8 cellular contexts compared by ENCODE assay signal in genomic region chr5:73448451-73449136, GRCh38. TPM values are rescaled to one million over a fixed set of nuclear protein-coding genes. Genes with fewer than 3 reads are reported as not detected.
A peak's percentile ranks its signal among the peaks of the same experiment; 100 is the strongest.
DNase-seq lines count a peak whose midpoint lies in the region; ATAC-seq and TF ChIP-seq lines count a peak whose summit lies in the region.

FOXD1 (minus strand) TSS chr5:73448777; CDS start chr5:73448362, 415 bp downstream.

- peak; percentile 69 to 84 (median 76) for ATAC-seq in psoas muscle
- no peak for ATAC-seq in GM19328 (IDR thresholded peaks at IDR 0.05; ENCODE audit: unreplicated experiment)

- H2AFZ ChIP-seq in OCI-LY7 (ENCODE audit: low read length): peak within 1 kb of the TSS; percentile 63

- 0 out of 2 replicates have a peak, but pooled peaks have one; percentile 8 for TF ChIP-seq CTCF in OCI-LY7 (conservative IDR thresholded peaks at IDR 0.05; ENCODE audit: low read length)
- TF ChIP-seq CTCF in right atrium auricular region (IDR thresholded peaks at IDR 0.05): peak in 1 of 2 donors; percentile 16
- no peak for TF ChIP-seq CTCF in psoas muscle (IDR thresholded peaks at IDR 0.05)

- peak within 1 kb of the TSS; percentile 71 for H3K4me2 ChIP-seq in OCI-LY7 (ENCODE audit: low read length)

- H3K27me3 ChIP-seq in HUES64 (ENCODE audit: insufficient read depth, low read length) (peaks cover 96% of the 10 kb centered on the region), right atrium auricular region (peaks cover 70 to 74% of the 10 kb centered on the region in 2 donors), psoas muscle (ENCODE audit: insufficient read depth in 3 of 3, low read length in 2 of 3) (peaks cover 10 to 93% (median 53%) of the 10 kb centered on the region in 3 donors)

- peak within 1 kb of the TSS; percentile 48 for H3K4me3 ChIP-seq in HUES64 (ENCODE audit: low read length)
- peak within 1 kb of the TSS; percentile 65 for H3K4me3 ChIP-seq in OCI-LY7 (ENCODE audit: low read depth, low read length, poor library complexity, severe bottlenecking)
- H3K4me3 ChIP-seq in right atrium auricular region: peak within 1 kb of the TSS; percentile 29 to 47
- peak within 1 kb of the TSS; percentile 65 for H3K4me3 ChIP-seq in psoas muscle

- H3K4me1 ChIP-seq in HUES64 (ENCODE audit: insufficient read depth, low read length) (peaks cover 8% of the 10 kb centered on the region), OCI-LY7 (ENCODE audit: insufficient read depth, low read length, poor library complexity, severe bottlenecking) (peaks cover 12% of the 10 kb centered on the region), right atrium auricular region (peaks cover 0 to 26% of the 10 kb centered on the region in 2 donors), psoas muscle (peaks cover 10% of the 10 kb centered on the region)

- H3K27ac ChIP-seq in HUES64 (ENCODE audit: low read depth, low read length) (no peak within 1 kb of the TSS), OCI-LY7 (ENCODE audit: low read depth, low read length, poor library complexity, severe bottlenecking) (no peak within 1 kb of the TSS), right atrium auricular region (no peak within 1 kb of the TSS), psoas muscle (no peak within 1 kb of the TSS)

- H3K36me3 ChIP-seq in HUES64 (ENCODE audit: insufficient read depth, low read length) (no peaks in the 10 kb centered on the region), OCI-LY7 (ENCODE audit: insufficient read depth, low read length) (no peaks in the 10 kb centered on the region), right atrium auricular region (no peaks in the 10 kb centered on the region), psoas muscle (ENCODE audit: insufficient read depth in 1 of 2, low read depth in 1 of 2) (no peaks in the 10 kb centered on the region)

- H3K9me2 ChIP-seq in OCI-LY7 (ENCODE audit: insufficient read depth, low read length): no peaks in the 10 kb centered on the region

- H3K79me2 ChIP-seq in OCI-LY7 (ENCODE audit: insufficient read depth, low read depth, low read length): no peaks in the 10 kb centered on the region

- H4K20me1 ChIP-seq in OCI-LY7 (ENCODE audit: insufficient read depth, low read length): no peaks in the 10 kb centered on the region

- intact Hi-C loops in OCI-LY7 (cut with micrococcal nuclease; ENCODE audit: unreplicated experiment) (loop anchor here (1.0 to 10.0 kb wide), 5 partner anchors 49 to 632 kb away; partner anchors contain the start of genes FCHO2 and TNPO1), psoas muscle (cut with DNase I) (no loop called here)

- POLR2A ChIA-PET in OCI-LY7 (lab: Charles Lee): interaction anchor here (1.0 kb wide), 1 partner anchor 48 kb away, joined by 4 read pairs; no protein-coding TSS in a partner anchor

- no TSS peak for BruUV-seq in OCI-LY7 (replicated peaks; lab: Mats Ljungman, UMichigan)

- H3K9me3 ChIP-seq in HUES64 (ENCODE audit: insufficient read depth, low read depth, low read length) (no peaks in the 10 kb centered on the region), OCI-LY7 (ENCODE audit: low read length) (no peaks in the 10 kb centered on the region), right atrium auricular region (no peaks in the 10 kb centered on the region), psoas muscle (no peaks in the 10 kb centered on the region)

- peak; percentile 45 for DNase-seq in activated naive CD4-positive, alpha-beta T cell treated with Interleukin-2 at 50 U/mL for 16 hours
- no peak for DNase-seq in activated naive CD4-positive, alpha-beta T cell (lab: John Stamatoyannopoulos, UW)
- peak; percentile 58 for DNase-seq in OCI-LY7 (ENCODE audit: low spot score)
- DNase-seq in amniotic stem cell (lab: John Stamatoyannopoulos, UW): peak; percentile 90
- no peak for DNase-seq in right atrium auricular region (ENCODE audit: low spot score)
- DNase-seq in psoas muscle: peak; percentile 84 to 85

- CTCF ChIA-PET in OCI-LY7 (lab: Charles Lee; ENCODE audit: unreplicated experiment): no interaction called here

- WGBS in HUES64: under 1% methylated on average over 61 of the region's 61 CpGs
- 2% methylated on average over 36 to 61 of the region's 61 CpGs for WGBS in psoas muscle, 3 donors

- H3K9ac ChIP-seq in HUES64 (ENCODE audit: low read depth, low read length): no peak within 1 kb of the TSS

RNA-seq across cellular contexts. Expression of gene FOXD1, which starts in this region (rescaled TPM):
- 0.60 TPM for polyA plus RNA-seq in HUES64 (2013, experiment 1 of 2)
- 1.3 TPM for polyA plus RNA-seq in HUES64 (2013, experiment 2 of 2)
- 0.75 and 1.5 TPM in 2 replicates for total RNA-seq in OCI-LY7 (2014; rRNA removed; shearing (Covaris generic))
- total RNA-seq in OCI-LY7 (2022) (4.7 and 5.6 TPM in 2 replicates), right atrium auricular region (not detected), psoas muscle (under 1 TPM in 3 of 4 donors, not detected in 1; 0.36 to 0.94 (median 0.71) TPM)
- polyA plus RNA-seq in psoas muscle: under 1 TPM; 0.15 to 0.29 (median 0.17) TPM

Comparison
In these comparisons a context has a peak if more than half of its experiments do, and no peak if none do; other contexts are left out.
1. DNase-seq: peak in activated naive CD4-positive, alpha-beta T cell treated with Interleukin-2 at 50 U/mL for 16 hours (single experiment), OCI-LY7 (single experiment) and amniotic stem cell (single experiment); none in activated naive CD4-positive, alpha-beta T cell (0 of 4) and right atrium auricular region (single experiment).
2. Peak in DNase-seq, ATAC-seq and H3K4me3 ChIP-seq in psoas muscle; RNA of the gene not detected or under 1 TPM.
3. Peak in every context shown above with its lines, with median percentiles within 50 percentile points of each other: H3K4me3 ChIP-seq.